8 cellular contexts compared by ENCODE assay signal in genomic region chr11:17351510-17352176, GRCh38. TPM values are rescaled to one million over a fixed set of nuclear protein-coding genes. Genes with fewer than 3 reads are reported as not detected.
DNase-seq lines count a peak whose midpoint lies in the region; ATAC-seq and TF ChIP-seq lines count a peak whose summit lies in the region.

Gene NCR3LG1, plus strand, starts transcription at chr11:17351800. Its CDS starts 170 bp downstream, at chr11:17351970.

- H2AFZ ChIP-seq in SU-DHL-6 (ENCODE audit: low read depth, low read length, severe bottlenecking) = peak within 1 kb of the TSS; percentile 93

- peaks cover 28% of the 10 kb centered on the region for H3K4me1 Mint-ChIP-seq in activated naive CD8-positive, alpha-beta T cell treated with anti-CD3 and anti-CD28 coated beads, Interleukin-2, amount 10 ng/mL, durations not matched to agents 7 days and 5 days
- H3K4me1 Mint-ChIP-seq in osteocyte (ENCODE audit: unreplicated experiment) = peaks cover 22% of the 10 kb centered on the region

- DNase-seq in COLO829 (ENCODE audit: low spot score) = peak; percentile 3
- peak in 62 of 76 experiments; percentile 9 to 74 (median 40) for DNase-seq in HUDEP-2 (lab: John Stamatoyannopoulos, UW; ENCODE audit: unreplicated experiment in 76 of 76)
- DNase-seq in activated naive CD8-positive, alpha-beta T cell treated with anti-CD3 and anti-CD28 coated beads, Interleukin-2, amount 10 ng/mL, durations not matched to agents 7 days and 5 days = peak; percentile 71
- DNase-seq in cardiac muscle cell (ENCODE audit: low read depth in 1 of 2, low spot score in 1 of 2) = peak; percentile 42 to 84
- DNase-seq in osteocyte (ENCODE audit: extremely low spot score, unreplicated experiment) = no peak
- peak; percentile 11 for DNase-seq in thoracic aorta (ENCODE audit: low spot score)

- H3K4me1 ChIP-seq in cardiac muscle cell (ENCODE audit: low read depth) (peaks cover 6% of the 10 kb centered on the region), thoracic aorta (ENCODE audit: control insufficient read depth in 1 of 2, low read depth in 2 of 2) (no peaks in the 10 kb centered on the region)

- peak within 1 kb of the TSS; percentile 79 for H3K4me3 ChIP-seq in SU-DHL-6 (ENCODE audit: insufficient read depth, low read length, poor library complexity, severe bottlenecking)
- H3K4me3 ChIP-seq in cardiac muscle cell = peak within 1 kb of the TSS; percentile 43
- peak within 1 kb of the TSS; percentile 83 for H3K4me3 ChIP-seq in thoracic aorta

- peak within 1 kb of the TSS; percentile 77 for H3K4me2 ChIP-seq in SU-DHL-6 (ENCODE audit: low read depth, low read length, poor library complexity, severe bottlenecking)

- H3K36me3 ChIP-seq in SU-DHL-6 (ENCODE audit: low read length) = peaks cover 4% of the 10 kb centered on the region
- no peaks in the 10 kb centered on the region for H3K36me3 ChIP-seq in cardiac muscle cell
- no peaks in the 10 kb centered on the region for H3K36me3 ChIP-seq in thoracic aorta

- no peaks in the 10 kb centered on the region for H3K27me3 ChIP-seq in SU-DHL-6 (ENCODE audit: low read length)
- H3K27me3 ChIP-seq in cardiac muscle cell = peaks cover 41% of the 10 kb centered on the region
- no peaks in the 10 kb centered on the region for H3K27me3 ChIP-seq in thoracic aorta (replicated peaks; ENCODE audit: insufficient read depth)

- H3K79me2 ChIP-seq in SU-DHL-6 (ENCODE audit: insufficient read depth, low read length) = peaks cover 38% of the 10 kb centered on the region

- H3F3A ChIP-seq in SU-DHL-6 (ENCODE audit: insufficient read depth) = peaks cover 45% of the 10 kb centered on the region

- no peaks in the 10 kb centered on the region for H3K9me3 ChIP-seq in SU-DHL-6 (ENCODE audit: insufficient read depth, low read length)
- no peaks in the 10 kb centered on the region for H3K9me3 ChIP-seq in cardiac muscle cell (ENCODE audit: low read depth)
- no peaks in the 10 kb centered on the region for H3K9me3 ChIP-seq in thoracic aorta

- POLR2A ChIA-PET in activated naive CD8-positive, alpha-beta T cell treated with anti-CD3 and anti-CD28 coated beads, Interleukin-2, amount 10 ng/mL, durations not matched to agents 7 days and 5 days (lab: Charles Lee) = interaction anchor here (0.7 to 1.5 kb wide), 4 partner anchors 66 to 151 kb away, joined by 3 to 10 read pairs (median 5); no protein-coding TSS in a partner anchor

- no peaks in the 10 kb centered on the region; the same call in 1 of the 2 replicates for H4K20me1 ChIP-seq in SU-DHL-6 (ENCODE audit: low read depth, low read length)

- H3K36me3 Mint-ChIP-seq in activated naive CD8-positive, alpha-beta T cell treated with anti-CD3 and anti-CD28 coated beads, Interleukin-2, amount 10 ng/mL, durations not matched to agents 7 days and 5 days = peaks cover 12% of the 10 kb centered on the region
- H3K36me3 Mint-ChIP-seq in osteocyte (ENCODE audit: unreplicated experiment) = peaks cover 3% of the 10 kb centered on the region

- peak within 1 kb of the TSS; percentile 91 for H3K4me3 Mint-ChIP-seq in activated naive CD8-positive, alpha-beta T cell treated with anti-CD3 and anti-CD28 coated beads, Interleukin-2, amount 10 ng/mL, durations not matched to agents 7 days and 5 days
- peak within 1 kb of the TSS; percentile 87 for H3K4me3 Mint-ChIP-seq in osteocyte (ENCODE audit: unreplicated experiment)

- peak within 1 kb of the TSS; percentile 82 for H3K27ac Mint-ChIP-seq in activated naive CD8-positive, alpha-beta T cell treated with anti-CD3 and anti-CD28 coated beads, Interleukin-2, amount 10 ng/mL, durations not matched to agents 7 days and 5 days
- H3K27ac Mint-ChIP-seq in osteocyte (ENCODE audit: unreplicated experiment) = peak within 1 kb of the TSS; percentile 83

- H3K9me2 ChIP-seq in SU-DHL-6 (replicated peaks; ENCODE audit: insufficient read depth, low read length) = no peaks in the 10 kb centered on the region

- H3K27me3 Mint-ChIP-seq in activated naive CD8-positive, alpha-beta T cell treated with anti-CD3 and anti-CD28 coated beads, Interleukin-2, amount 10 ng/mL, durations not matched to agents 7 days and 5 days = peaks cover 12% of the 10 kb centered on the region
- H3K27me3 Mint-ChIP-seq in osteocyte (ENCODE audit: unreplicated experiment) = no peaks in the 10 kb centered on the region

- peak within 1 kb of the TSS; percentile 76 for H3K9ac ChIP-seq in SU-DHL-6 (ENCODE audit: low read length)

- peak; percentile 50 for ATAC-seq in activated naive CD8-positive, alpha-beta T cell treated with anti-CD3 and anti-CD28 coated beads, Interleukin-2, amount 10 ng/mL, durations not matched to agents 7 days and 5 days (ENCODE audit: low read depth)
- ATAC-seq in thoracic aorta (ENCODE audit: insufficient number of reproducible peaks, low FRiP score, low read depth) (no peak), GM21423 (IDR thresholded peaks at IDR 0.05; ENCODE audit: unreplicated experiment) (no peak)

- TF ChIP-seq CTCF in SU-DHL-6 (IDR thresholded peaks at IDR 0.05; ENCODE audit: insufficient read depth, low read length, poor library complexity, severe bottlenecking) (no peak), cardiac muscle cell (IDR thresholded peaks at IDR 0.05; ENCODE audit: low read depth, low read length) (no peak), osteocyte (IDR thresholded peaks at IDR 0.05) (no peak), thoracic aorta (IDR thresholded peaks at IDR 0.05) (no peak)

- no peaks in the 10 kb centered on the region for H3K9me3 Mint-ChIP-seq in activated naive CD8-positive, alpha-beta T cell treated with anti-CD3 and anti-CD28 coated beads, Interleukin-2, amount 10 ng/mL, durations not matched to agents 7 days and 5 days
- H3K9me3 Mint-ChIP-seq in osteocyte (ENCODE audit: unreplicated experiment) = no peaks in the 10 kb centered on the region

- H3K27ac ChIP-seq in SU-DHL-6 (ENCODE audit: low read depth, low read length) (peak within 1 kb of the TSS; percentile 89), cardiac muscle cell (no peak within 1 kb of the TSS), thoracic aorta (peak within 1 kb of the TSS; percentile 61 to 73)

RNA-seq across cellular contexts. Expression of gene NCR3LG1, which starts in this region (rescaled TPM):
- 1 to 10 TPM; 2.7 to 2.9 TPM for total RNA-seq in activated naive CD8-positive, alpha-beta T cell treated with anti-CD3 and anti-CD28 coated beads, Interleukin-2, amount 10 ng/mL, durations not matched to agents 7 days and 5 days
- total RNA-seq in cardiac muscle cell (5.2 and 7.6 TPM in 2 replicates), osteocyte (7.5 and 9.0 TPM in 2 replicates), thoracic aorta (1 to 10 TPM; 4.2 to 9.7 TPM)
- 2.0 and 2.7 TPM in 2 replicates for polyA plus RNA-seq in cardiac muscle cell
